In genomic region chr6:158232445-158233213, GRCh38 we compare ENCODE assay signal across 8 cellular contexts.
DNase-seq lines count a peak whose midpoint lies in the region; ATAC-seq, FAIRE-seq and TF ChIP-seq lines count a peak whose summit lies in the region.

No MANE protein-coding gene starts in this region.

- FAIRE-seq in GM12891 (lab: Jason Lieb, UNC) = peak; percentile 40
- FAIRE-seq in kidney (lab: Jason Lieb, UNC) = no peak

- DNase-seq in GM12891 (ENCODE audit: insufficient read length, low spot score) (peak; percentile 50), NCI-H2107 treated with DMSO at 0.1 percent for 48 hours (lab: John Stamatoyannopoulos, UW; ENCODE audit: unreplicated experiment) (peak; percentile 39), activated B cell treated with CpG ODN at 0.5 μM for 24 hours (peak; percentile 55), cerebellar cortex (ENCODE audit: low spot score) (peak; percentile 64), kidney (peak; percentile 89)
- peak; percentile 40 for DNase-seq in stimulated activated CD4-positive, alpha-beta T cell treated with anti-CD3 and anti-CD28 coated beads, Interleukin-12 subunit alpha, Interleukin-12 subunit beta, amount 100 ng/mL, for 4 hours

- CTCF ChIA-PET in activated B cell treated with CpG ODN at 0.5 μM for 24 hours (lab: Charles Lee) = no interaction called here

- peaks cover 10% of the 10 kb centered on the region for H3K36me3 Mint-ChIP-seq in activated B cell treated with CpG ODN at 0.5 μM for 24 hours (ENCODE audit: low read depth)

- H3K27me3 Mint-ChIP-seq in activated B cell treated with CpG ODN at 0.5 μM for 24 hours = no peaks in the 10 kb centered on the region

- ATAC-seq in HG02870 (IDR thresholded peaks at IDR 0.05; ENCODE audit: unreplicated experiment) (peak; percentile 31), activated B cell treated with CpG ODN at 0.5 μM for 24 hours (ENCODE audit: low read depth) (peak; percentile 47), HG03469 (IDR thresholded peaks at IDR 0.05; ENCODE audit: unreplicated experiment) (no peak)

- no peaks in the 10 kb centered on the region for H3K9me3 Mint-ChIP-seq in activated B cell treated with CpG ODN at 0.5 μM for 24 hours

- H3K4me3 Mint-ChIP-seq in activated B cell treated with CpG ODN at 0.5 μM for 24 hours = peak overlapping the region; percentile 92

- peaks cover 0 to 11% of the 10 kb centered on the region in 2 donors for H3K4me1 ChIP-seq in kidney (ENCODE audit: control insufficient read depth in 1 of 2, insufficient read depth in 1 of 2, low read depth in 1 of 2, low read length in 2 of 2)

- H3K27ac ChIP-seq in kidney (ENCODE audit: low read depth in 2 of 2, low read length in 2 of 2) = peak overlapping the region; percentile 71 to 77

- TF ChIP-seq POLR2A in GM12891 (IDR thresholded peaks at IDR 0.05; ENCODE audit: low read depth, low read length) = no peak

- peaks cover 38% of the 10 kb centered on the region for H3K4me1 Mint-ChIP-seq in activated B cell treated with CpG ODN at 0.5 μM for 24 hours

- peak overlapping the region; percentile 76 to 85 for H3K4me3 ChIP-seq in kidney (ENCODE audit: low read length in 2 of 2)

- TF ChIP-seq CTCF in activated B cell treated with CpG ODN at 0.5 μM for 24 hours (IDR thresholded peaks at IDR 0.05) (no peak), kidney (IDR thresholded peaks at IDR 0.05; ENCODE audit: borderline replicate concordance, extremely low read depth, insufficient read depth) (no peak)

- intact Hi-C loops in activated B cell treated with CpG ODN at 0.5 μM for 24 hours (cut with micrococcal nuclease) (loop anchor here (1.0 to 5.0 kb wide), 3 partner anchors 58 to 575 kb away; partner anchors contain the start of gene TMEM181), kidney (cut with DNase I) (no loop called here)

- POLR2A ChIA-PET in activated B cell treated with CpG ODN at 0.5 μM for 24 hours (lab: Charles Lee) = interaction anchor here (0.7 to 0.9 kb wide), 2 partner anchors 9 to 234 kb away, joined by 3 to 4 read pairs; no protein-coding TSS in a partner anchor

- H3K27ac Mint-ChIP-seq in activated B cell treated with CpG ODN at 0.5 μM for 24 hours = peak overlapping the region; percentile 87

- no peaks in the 10 kb centered on the region for H3K36me3 ChIP-seq in kidney (ENCODE audit: control insufficient read depth in 1 of 2, insufficient read depth in 2 of 2, low read length in 2 of 2)

- no peaks in the 10 kb centered on the region for H3K9me3 ChIP-seq in kidney (ENCODE audit: control insufficient read depth in 1 of 2, low read length in 2 of 2)

- peak overlapping the region; percentile 77 to 80 for H3K9ac ChIP-seq in kidney (ENCODE audit: low read length in 2 of 2)

TF ChIP-seq in GM12891, 5 proteins besides CTCF, POLR2A, EP300 and RAD21:
- TF ChIP-seq SPI1 (IDR thresholded peaks at IDR 0.05; ENCODE audit: low read depth, low read length) (no peak), TAF1 (IDR thresholded peaks at IDR 0.05; ENCODE audit: low read depth, low read length) (no peak), POLR2AphosphoS5 (IDR thresholded peaks at IDR 0.05; ENCODE audit: low read depth, low read length) (no peak)

Comparison
In these comparisons a context has a peak if more than half of its experiments do, and no peak if none do; other contexts are left out.
1. DNase-seq: peak in every context shown above with its lines; median percentile 89 in kidney; 64 in cerebellar cortex; 55 in activated B cell treated with CpG ODN at 0.5 μM for 24 hours; 50 in GM12891; 40 in stimulated activated CD4-positive, alpha-beta T cell treated with anti-CD3 and anti-CD28 coated beads, Interleukin-12 subunit alpha, Interleukin-12 subunit beta, amount 100 ng/mL, for 4 hours; 39 in NCI-H2107 treated with DMSO at 0.1 percent for 48 hours.